In genomic region chr5:1753490-1753889, GRCh38 we compare ENCODE assay signal across 23 cellular contexts. TPM values are rescaled to one million over a fixed set of nuclear protein-coding genes. Genes with fewer than 3 reads are reported as not detected.
DNase-seq lines count a peak whose midpoint lies in the region; ATAC-seq, FAIRE-seq and TF ChIP-seq lines count a peak whose summit lies in the region.
"Had no signal": no experiment of that assay in that cellular context is flagged by ENCODE, and none has a peak within 500 bp of the region (broad histone marks: within the 10 kb centered on the region; RNA-seq: fewer than 3 reads in every experiment).

No MANE protein-coding gene starts in this region.

- no peaks in the 10 kb centered on the region for H3K4me1 ChIP-seq in right lobe of liver
- H3K4me1 ChIP-seq in HepG2 (ENCODE audit: insufficient read depth, low read length), result no peaks in the 10 kb centered on the region
- no peaks in the 10 kb centered on the region for H3K4me1 ChIP-seq in lower lobe of right lung
- no peaks in the 10 kb centered on the region for H3K4me1 ChIP-seq in testis

- no TSS peak for BruUV-seq in HepG2 (replicated peaks; lab: Mats Ljungman, UMichigan)

- TF ChIP-seq CTCF in right lobe of liver (IDR thresholded peaks at IDR 0.05), result no peak
- TF ChIP-seq CTCF in HepG2 (CRISPR knock-in tag; IDR thresholded peaks at IDR 0.05), result no peak
- TF ChIP-seq CTCF in lower lobe of right lung (IDR thresholded peaks at IDR 0.05), result no peak
- TF ChIP-seq CTCF in testis (IDR thresholded peaks at IDR 0.05), result no peak

- H3K27ac ChIP-seq in right lobe of liver (no peak overlapping the region), HepG2 (ENCODE audit: extremely low read length, insufficient read depth, low read length) (no peak overlapping the region), lower lobe of right lung (no peak overlapping the region), testis (no peak overlapping the region)
- H3K27ac ChIP-seq: HL-60 had no signal

- no peak overlapping the region for H3K4me2 ChIP-seq in HepG2 (ENCODE audit: low read depth, low read length)

- no peak for FAIRE-seq in HepG2 (lab: Jason Lieb, UNC)
- FAIRE-seq: A204.1, GM19239 had no signal

- no peak overlapping the region for H3K9ac ChIP-seq in HepG2 (ENCODE audit: insufficient read depth, low read depth, low read length)

- H2AFZ ChIP-seq in HepG2 (ENCODE audit: low read length), result no peak overlapping the region

- in situ Hi-C loops in HepG2 (cut with HindIII; ENCODE audit: extremely low pct_ligation_motif_present, low pct_unique_long_range_greater_than_20kb), result no loop called here

- no peak overlapping the region for H3K4me3 ChIP-seq in right lobe of liver
- H3K4me3 ChIP-seq in HepG2 (replicated peaks in 1 of 3; ENCODE audit: insufficient read depth in 1 of 3, low read depth in 2 of 3, low read length in 3 of 3), result no peak overlapping the region
- H3K4me3 ChIP-seq in lower lobe of right lung, result no peak overlapping the region
- no peak overlapping the region for H3K4me3 ChIP-seq in testis

- POLR2A ChIA-PET in HepG2 (lab: Yijun Ruan, JAX), result no interaction called here

- H4K20me1 ChIP-seq in HepG2 (ENCODE audit: insufficient read depth, low read length), result no peaks in the 10 kb centered on the region

- intact Hi-C loops in right lobe of liver (cut with DNase I), result no loop called here
- intact Hi-C loops in HepG2 (cut with micrococcal nuclease; ENCODE audit: unreplicated experiment), result no loop called here
- intact Hi-C loops in lower lobe of right lung (cut with DNase I), result no loop called here
- intact Hi-C loops in testis (cut with DNase I; ENCODE audit: low total_unique reads), result no loop called here

- H3K36me3 ChIP-seq in right lobe of liver, result no peaks in the 10 kb centered on the region
- H3K36me3 ChIP-seq in HepG2 (replicated peaks in 1 of 2; ENCODE audit: control insufficient read depth in 1 of 2, insufficient read depth in 2 of 2, low read length in 2 of 2), result no peaks in the 10 kb centered on the region
- no peaks in the 10 kb centered on the region for H3K36me3 ChIP-seq in lower lobe of right lung
- H3K36me3 ChIP-seq in testis (ENCODE audit: low read depth, missing control alignments), result no peaks in the 10 kb centered on the region

- DNase-seq in right lobe of liver (peak in 2 of 3 donors; percentile 3 to 20), HepG2 (ENCODE audit: low spot score) (no peak), lower lobe of right lung (peak; percentile 20), testis (peak; percentile 6), NCI-H2196 (lab: John Stamatoyannopoulos, UW; ENCODE audit: unreplicated experiment) (no peak), NCI-H1417 (lab: John Stamatoyannopoulos, UW) (no peak)
- DNase-seq: EL; GF-D8; KBM-7; MM.1S; NCI-H1048; NCI-H1436 treated with DMSO at 0.1 percent for 48 hours; NCI-H1930; NCI-H226; NCI-H510A treated with DMSO at 0.1 percent for 48 hours; NCI-H774; NK-92 treated with Interleukin-12 subunit alpha and Interleukin-12 subunit beta, amount 100 ng/mL, for 24 hours had no signal

- ATAC-seq in right lobe of liver (no peak), HepG2 (no peak), lower lobe of right lung (no peak), GM19463 (IDR thresholded peaks at IDR 0.05; ENCODE audit: unreplicated experiment) (no peak)
- ATAC-seq: Panc1, SK-N-SH treated with all-trans-retinoic acid at 6 μM for 48 hours had no signal

- TF ChIP-seq POLR2A in right lobe of liver (IDR thresholded peaks at IDR 0.05) (no peak), HepG2 (IDR thresholded peaks at IDR 0.05; ENCODE audit: insufficient read depth in 1 of 2, low read depth in 2 of 2, low read length in 2 of 2) (no peak), testis (IDR thresholded peaks at IDR 0.05) (no peak)

- H3K27me3 ChIP-seq in right lobe of liver (no peaks in the 10 kb centered on the region), HepG2 (ENCODE audit: control insufficient read depth in 1 of 2, insufficient read depth in 2 of 2, low read length in 2 of 2) (peaks cover 6 to 64% of the 10 kb centered on the region in 2 experiments; a peak in 4 of 5 replicates), lower lobe of right lung (ENCODE audit: low read depth) (peaks cover 14% of the 10 kb centered on the region), testis (no peaks in the 10 kb centered on the region)

- TF ChIP-seq EP300 in HepG2 (IDR thresholded peaks at IDR 0.05; ENCODE audit: low read depth in 2 of 2, low read length in 2 of 2), result no peak
- no peak for TF ChIP-seq EP300 in HepG2 (CRISPR knock-in tag; IDR thresholded peaks at IDR 0.05; ENCODE audit: borderline replicate concordance)

- WGBS in right lobe of liver (ENCODE audit: insufficient coverage, low coverage, low lambda C conversion rate, missing lambda C conversion rate), result 49% methylated on average over 4 of the region's 8 CpGs
- WGBS in HepG2 (ENCODE audit: low lambda C conversion rate), result 6% methylated on average over 8 of the region's 8 CpGs
- WGBS in testis, 2 donors, result 74 to 77% methylated on average over 8 of the region's 8 CpGs

- no peak for TF ChIP-seq RAD21 in HepG2 (CRISPR knock-in tag; IDR thresholded peaks at IDR 0.05)

- CTCF ChIA-PET in HepG2 (lab: Yijun Ruan, JAX; ENCODE audit: low intra/inter-chr PET ratio, low total read pairs), result no interaction called here

- no peaks in the 10 kb centered on the region for H3K9me3 ChIP-seq in right lobe of liver
- H3K9me3 ChIP-seq in HepG2 (ENCODE audit: low read length), result no peaks in the 10 kb centered on the region
- no peaks in the 10 kb centered on the region for H3K9me3 ChIP-seq in lower lobe of right lung
- no peaks in the 10 kb centered on the region for H3K9me3 ChIP-seq in testis

- H3K79me2 ChIP-seq in HepG2 (ENCODE audit: insufficient read depth, low read length), result no peaks in the 10 kb centered on the region

TF ChIP-seq in HepG2, 621 proteins besides CTCF, POLR2A, EP300 and RAD21 (continues in another document):
- no peak for TF ChIP-seq XRCC5 (optimal IDR thresholded peaks at IDR 0.05; ENCODE audit: low read length)

RNA-seq across cellular contexts. Expression of gene MRPL36, which starts 46.1 kb away (rescaled TPM):
- 10 to 100 TPM; 30.7 to 40.0 (median 35.5) TPM for total RNA-seq in right lobe of liver
- total RNA-seq in HepG2 (2016; rRNA removed; fragmentation: Illumina TruSeq; extraction: Trizol), result 113 and 135 TPM in 2 replicates
- total RNA-seq in HepG2 (2016; cell fraction: cytosol; rRNA removed; fragmentation: Illumina TruSeq; extraction: Trizol; ENCODE audit: low read depth), result 108 and 113 TPM in 2 replicates
- total RNA-seq in HepG2 (2016; cell fraction: insoluble cytoplasmic fraction; rRNA removed; fragmentation: Illumina TruSeq; extraction: Trizol), result 108 and 154 TPM in 2 replicates
- total RNA-seq in HepG2 (2016; cell fraction: membrane; rRNA removed; fragmentation: Illumina TruSeq; extraction: Trizol), result 76.0 and 81.1 TPM in 2 replicates
- total RNA-seq in HepG2 (2016; cell fraction: nucleus; rRNA removed; fragmentation: Illumina TruSeq; extraction: Trizol), result 37.1 and 47.0 TPM in 2 replicates
- polyA plus RNA-seq in HepG2 (2011; rRNA removed), result 70.5 and 71.3 TPM in 2 replicates
- 65.9 and 74.3 TPM in 2 replicates for polyA plus RNA-seq in HepG2 (2011; cell fraction: cytosol; rRNA removed)
- polyA plus RNA-seq in HepG2 (2011; cell fraction: nucleus; rRNA removed), result 25.2 and 29.0 TPM in 2 replicates
- polyA plus RNA-seq in HepG2 (2012), result 59.1 and 65.6 TPM in 2 replicates
- polyA plus RNA-seq in HepG2 (2016; cell fraction: cytosol; fragmentation: Illumina TruSeq; extraction: Trizol; ENCODE audit: low read depth), result 88.2 and 98.8 TPM in 2 replicates
- 150 and 160 TPM in 2 replicates for polyA plus RNA-seq in HepG2 (2016; cell fraction: insoluble cytoplasmic fraction; fragmentation: Illumina TruSeq; extraction: Trizol; ENCODE audit: low read depth)
- polyA plus RNA-seq in HepG2 (2016; cell fraction: membrane; fragmentation: Illumina TruSeq; extraction: Trizol; ENCODE audit: low read depth), result 60.1 and 66.8 TPM in 2 replicates
- polyA plus RNA-seq in HepG2 (2016; cell fraction: nucleus; fragmentation: Illumina TruSeq; extraction: Trizol; ENCODE audit: insufficient read depth, low read depth), result 65.9 and 77.9 TPM in 2 replicates
- 30.3 and 163 TPM in 2 replicates for polyA minus RNA-seq in HepG2 (2011; rRNA and poly(A)+ RNA removed; ENCODE audit: low replicate concordance)
- 21.5 and 22.2 TPM in 2 replicates for polyA minus RNA-seq in HepG2 (2011; cell fraction: cytosol; rRNA and poly(A)+ RNA removed)
- polyA minus RNA-seq in HepG2 (2011; cell fraction: nucleus; rRNA and poly(A)+ RNA removed), result 21.4 and 25.5 TPM in 2 replicates
- 25.1 TPM for total RNA-seq in lower lobe of right lung
- 100 to 1,000 TPM in 1 of 2 donors, 10 to 100 TPM in 1; 60.8 to 101 TPM for total RNA-seq in testis
- 164 TPM for polyA plus RNA-seq in testis (ENCODE audit: insufficient read depth, low read depth, low replicate concordance)

RNA-seq across cellular contexts. Expression of gene NDUFS6, which starts 47.7 kb away (rescaled TPM):
- total RNA-seq in right lobe of liver (10 to 100 TPM; 16.5 to 57.5 (median 23.7) TPM), HepG2 (2016; rRNA removed; fragmentation: Illumina TruSeq; extraction: Trizol) (50.4 and 63.7 TPM in 2 replicates), lower lobe of right lung (21.3 TPM), testis (10 to 100 TPM; 54.9 to 58.7 TPM)
- total RNA-seq in HepG2 (2016; cell fraction: cytosol; rRNA removed; fragmentation: Illumina TruSeq; extraction: Trizol; ENCODE audit: low read depth), result 15.2 and 15.4 TPM in 2 replicates
- 53.0 and 63.5 TPM in 2 replicates for total RNA-seq in HepG2 (2016; cell fraction: insoluble cytoplasmic fraction; rRNA removed; fragmentation: Illumina TruSeq; extraction: Trizol)
- 25.8 and 27.4 TPM in 2 replicates for total RNA-seq in HepG2 (2016; cell fraction: membrane; rRNA removed; fragmentation: Illumina TruSeq; extraction: Trizol)
- 17.5 and 20.2 TPM in 2 replicates for total RNA-seq in HepG2 (2016; cell fraction: nucleus; rRNA removed; fragmentation: Illumina TruSeq; extraction: Trizol)
- polyA plus RNA-seq in HepG2 (2011; rRNA removed) (22.2 and 23.7 TPM in 2 replicates), testis (ENCODE audit: insufficient read depth, low read depth, low replicate concordance) (59.3 TPM)
- 72.6 and 97.8 TPM in 2 replicates for polyA plus RNA-seq in HepG2 (2011; cell fraction: cytosol; rRNA removed)
- polyA plus RNA-seq in HepG2 (2011; cell fraction: nucleus; rRNA removed), result 21.7 and 33.4 TPM in 2 replicates
- polyA plus RNA-seq in HepG2 (2012), result 46.4 and 50.3 TPM in 2 replicates
- polyA plus RNA-seq in HepG2 (2016; cell fraction: cytosol; fragmentation: Illumina TruSeq; extraction: Trizol; ENCODE audit: low read depth), result 27.6 and 35.6 TPM in 2 replicates
- 110 and 131 TPM in 2 replicates for polyA plus RNA-seq in HepG2 (2016; cell fraction: insoluble cytoplasmic fraction; fragmentation: Illumina TruSeq; extraction: Trizol; ENCODE audit: low read depth)
- 36.7 and 40.8 TPM in 2 replicates for polyA plus RNA-seq in HepG2 (2016; cell fraction: membrane; fragmentation: Illumina TruSeq; extraction: Trizol; ENCODE audit: low read depth)
- 54.4 and 56.6 TPM in 2 replicates for polyA plus RNA-seq in HepG2 (2016; cell fraction: nucleus; fragmentation: Illumina TruSeq; extraction: Trizol; ENCODE audit: insufficient read depth, low read depth)
- 9.7 and 41.7 TPM in 2 replicates for polyA minus RNA-seq in HepG2 (2011; rRNA and poly(A)+ RNA removed; ENCODE audit: low replicate concordance)
- 11.4 and 22.6 TPM in 2 replicates for polyA minus RNA-seq in HepG2 (2011; cell fraction: cytosol; rRNA and poly(A)+ RNA removed)
- 8.5 and 11.5 TPM in 2 replicates for polyA minus RNA-seq in HepG2 (2011; cell fraction: nucleus; rRNA and poly(A)+ RNA removed)

Comparison
In these comparisons a context has a peak if more than half of its experiments do, and no peak if none do; other contexts are left out.
1. DNase-seq: peak in right lobe of liver (2 of 3), lower lobe of right lung (single experiment) and testis (single experiment); none in HepG2 (single experiment), NCI-H2196 (single experiment) and NCI-H1417 (0 of 3).